ENCODE assay signal across 12 cellular contexts in the genomic region with DNA sequence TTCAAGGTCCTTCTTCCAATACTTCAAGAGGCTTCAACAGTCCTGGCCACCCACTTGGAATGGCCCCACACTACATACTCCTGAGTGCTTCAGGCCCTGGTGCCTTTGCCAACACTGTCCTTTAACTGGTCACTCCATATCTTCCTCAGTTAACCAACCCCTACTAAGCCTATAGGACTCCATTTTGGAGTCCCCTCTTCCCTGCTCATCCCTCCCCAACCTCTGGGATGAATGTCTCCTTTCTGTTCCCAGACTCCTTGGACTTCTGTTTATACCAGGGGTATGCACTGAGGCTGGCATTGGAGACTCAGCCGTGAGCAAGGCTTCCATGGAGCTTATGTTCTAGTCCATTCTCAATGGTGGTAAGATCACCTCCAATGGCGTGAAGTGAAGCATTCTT. TPM values are rescaled to one million over a fixed set of nuclear protein-coding genes. Genes with fewer than 3 reads are reported as not detected.
DNase-seq lines count a peak whose midpoint lies in the region; ATAC-seq and TF ChIP-seq lines count a peak whose summit lies in the region.
"Had no signal": no experiment of that assay in that cellular context is flagged by ENCODE, and none has a peak within 500 bp of the region (broad histone marks: within the 10 kb centered on the region; RNA-seq: fewer than 3 reads in every experiment).

No MANE protein-coding gene starts in this region.

- TF ChIP-seq CTCF in heart right ventricle (IDR thresholded peaks at IDR 0.05) (no peak), dorsolateral prefrontal cortex (IDR thresholded peaks at IDR 0.05 in 54 of 56, conservative IDR thresholded peaks at IDR 0.05 in 2 of 56; ENCODE audit: low read depth in 1 of 56, partially characterized antibody in 56 of 56) (no peak), osteocyte (IDR thresholded peaks at IDR 0.05) (no peak), vagina (IDR thresholded peaks at IDR 0.05) (no peak)

- H3K4me3 ChIP-seq in heart right ventricle (no peak overlapping the region), dorsolateral prefrontal cortex (peak overlapping the region in 15 of 59 donors; percentile 4 to 48 (median 17)), vagina (no peak overlapping the region)

- H3K9me3 ChIP-seq in heart right ventricle (no peaks in the 10 kb centered on the region), vagina (no peaks in the 10 kb centered on the region)
- H3K9me3 ChIP-seq: BE2C had no signal

- DNase-seq in heart right ventricle: no peak
- DNase-seq in cardiac septum (ENCODE audit: low spot score): no peak
- DNase-seq in dorsolateral prefrontal cortex: no peak
- DNase-seq in osteocyte (ENCODE audit: extremely low spot score, unreplicated experiment): no peak
- no peak for DNase-seq in vagina (ENCODE audit: extremely low spot score in 2 of 2)
- DNase-seq in HUDEP-2 (lab: John Stamatoyannopoulos, UW; ENCODE audit: unreplicated experiment in 76 of 76): no peak
- no peak for DNase-seq in NCI-H69 (lab: John Stamatoyannopoulos, UW)
- DNase-seq: activated effector memory CD4-positive, alpha-beta T cell treated with anti-CD3 and anti-CD28 coated beads, Interleukin-2, amount 50 U/mL, for 16 hours; NCI-H1105 had no signal

- TF ChIP-seq POLR2A in vagina (IDR thresholded peaks at IDR 0.05): no peak

- H3K9me3 Mint-ChIP-seq in osteocyte (ENCODE audit: unreplicated experiment): no peaks in the 10 kb centered on the region

- ATAC-seq in heart right ventricle: peak in 1 of 8 donors; percentile 1
- ATAC-seq in GM18511 (IDR thresholded peaks at IDR 0.05; ENCODE audit: unreplicated experiment): no peak

- H3K27ac ChIP-seq in heart right ventricle (peak overlapping the region; percentile 86 to 96 (median 89)), dorsolateral prefrontal cortex (peak overlapping the region; percentile 95 to 100 (median 99)), vagina (peak overlapping the region; percentile 83)

- 98 to 100% methylated on average over 2 of the region's 2 CpGs for WGBS in heart right ventricle, 2 donors

- H3K4me3 Mint-ChIP-seq in osteocyte (ENCODE audit: unreplicated experiment): no peak overlapping the region

- peak overlapping the region; percentile 50 for H3K27ac Mint-ChIP-seq in osteocyte (ENCODE audit: unreplicated experiment)

- peaks cover 12% of the 10 kb centered on the region for H3K36me3 Mint-ChIP-seq in osteocyte (ENCODE audit: unreplicated experiment)

- H3K27me3 ChIP-seq in heart right ventricle (no peaks in the 10 kb centered on the region), dorsolateral prefrontal cortex (no peaks in the 10 kb centered on the region), vagina (no peaks in the 10 kb centered on the region)
- H3K27me3 ChIP-seq: BE2C had no signal

- peaks cover 61 to 100% (median 99%) of the 10 kb centered on the region in 9 donors for H3K4me1 ChIP-seq in heart right ventricle
- peaks cover 95% of the 10 kb centered on the region for H3K4me1 ChIP-seq in vagina

- no peaks in the 10 kb centered on the region for H3K27me3 Mint-ChIP-seq in osteocyte (ENCODE audit: unreplicated experiment)

- intact Hi-C loops in heart right ventricle (cut with DNase I) (loop anchor here in 4 of 10 donors (2.0 to 5.0 kb wide), 4 partner anchors 41 to 51 kb away; a partner anchor contains a TSS), cardiac septum (cut with DNase I) (no loop called here), dorsolateral prefrontal cortex (cut with DNase I) (loop anchor here (2.0 kb wide), 2 partner anchors 41 to 51 kb away; a partner anchor contains a TSS), vagina (cut with DNase I) (no loop called here)

- H3K36me3 ChIP-seq in heart right ventricle: peaks cover 0 to 22% (median 0%) of the 10 kb centered on the region in 9 donors
- no peaks in the 10 kb centered on the region for H3K36me3 ChIP-seq in vagina
- H3K36me3 ChIP-seq: BE2C had no signal

- peaks cover 48% of the 10 kb centered on the region for H3K4me1 Mint-ChIP-seq in osteocyte (ENCODE audit: unreplicated experiment)

RNA-seq across cellular contexts. Expression of a gene that starts 33.6 kb away (rescaled TPM):
- 10 to 100 TPM in 3 of 10 donors, 1 to 10 TPM in 7; 3.8 to 20.1 (median 7.5) TPM for total RNA-seq in heart right ventricle
- polyA plus RNA-seq in heart right ventricle: 100 to 1,000 TPM in 1 of 2 donors, 10 to 100 TPM in 1; 30.4 to 103 TPM
- 11.3 TPM for total RNA-seq in cardiac septum
- total RNA-seq in dorsolateral prefrontal cortex: 1 to 10 TPM in 73 of 120 experiments, under 1 TPM in 16, not detected in 31; 0.66 to 5.5 (median 1.8) TPM
- not detected in 2 replicates for total RNA-seq in osteocyte
- 2.5 TPM for total RNA-seq in vagina
- total RNA-seq: pulmonary artery endothelial cell had no signal

RNA-seq across cellular contexts. Expression of a gene that starts 51.3 kb away (rescaled TPM):
- total RNA-seq in heart right ventricle (10 to 100 TPM; 34.7 to 97.4 (median 45.9) TPM), cardiac septum (42.5 TPM), dorsolateral prefrontal cortex (100 to 1,000 TPM in 77 of 120 experiments, 10 to 100 TPM in 43; 79.5 to 144 (median 103) TPM), osteocyte (67.0 and 69.4 TPM in 2 replicates), vagina (57.2 TPM)
- polyA plus RNA-seq in heart right ventricle: 100 to 1,000 TPM in 1 of 2 donors, 10 to 100 TPM in 1; 35.2 to 128 TPM

Comparison
In these comparisons a context has a peak if more than half of its experiments do, and no peak if none do; other contexts are left out.
1. intact Hi-C loops: an anchor here in dorsolateral prefrontal cortex (2.0 kb wide); none called in cardiac septum and vagina.